8 cellular contexts compared by ENCODE assay signal in the genomic region with DNA sequence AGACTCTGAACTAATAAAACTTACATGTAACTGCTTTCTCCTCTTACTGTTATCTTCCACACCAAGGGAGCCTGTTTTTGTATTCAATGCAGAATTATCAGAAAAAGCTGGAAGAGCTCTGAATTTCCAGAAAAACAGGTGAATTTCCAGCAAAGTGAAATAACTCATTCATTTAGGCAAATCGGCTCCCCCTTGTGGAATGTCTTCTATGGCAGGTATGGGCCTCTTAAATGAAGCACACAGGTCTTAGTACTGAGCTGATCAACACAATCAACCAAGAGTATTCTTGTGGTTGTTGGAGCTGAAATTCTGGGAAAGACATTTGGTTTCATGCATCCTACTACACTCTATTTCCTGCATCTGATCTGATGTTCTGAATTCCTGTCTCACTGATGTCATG. TPM values are rescaled to one million over a fixed set of nuclear protein-coding genes. Genes with fewer than 3 reads are reported as not detected.
DNase-seq lines count a peak whose midpoint lies in the region; ATAC-seq and TF ChIP-seq lines count a peak whose summit lies in the region.

No MANE protein-coding gene starts in this region.

- CTCF ChIA-PET in BJ (lab: Yijun Ruan, JAX) (interaction anchor here (0.7 to 1.2 kb wide), 5 partner anchors 8 to 322 kb away, joined by 3 to 5 read pairs (median 3); no protein-coding TSS in a partner anchor), HEK293T (lab: Yijun Ruan, JAX) (interaction anchor here (0.6 to 3.2 kb wide), 11 partner anchors 8 to 241 kb away, joined by 3 to 13 read pairs (median 4); no protein-coding TSS in a partner anchor)

- peak; percentile 53 for TF ChIP-seq CTCF in BJ (IDR thresholded peaks at IDR 0.05; ENCODE audit: insufficient read depth, low read depth, low read length)

- ATAC-seq in HG03432 (IDR thresholded peaks at IDR 0.05; ENCODE audit: unreplicated experiment): no peak

- intact Hi-C loops in posterior vena cava (cut with DNase I): no loop called here

- POLR2A ChIA-PET in BJ (lab: Charles Lee) (no interaction called here), HEK293T (lab: Yijun Ruan, JAX) (interaction anchor here (3.3 kb wide), 1 partner anchor 31 kb away, joined by 12 read pairs; the partner anchor contains the start of gene PTPRG)

- DNase-seq in BJ (ENCODE audit: low read depth) (no peak), HEK293T (ENCODE audit: extremely low spot score) (peak; percentile 27), SK-N-DZ (ENCODE audit: low spot score) (peak; percentile 37), inferior parietal cortex (ENCODE audit: extremely low spot score) (peak; percentile 64), posterior vena cava (ENCODE audit: low spot score) (no peak), NCI-H1694 (lab: John Stamatoyannopoulos, UW) (no peak)
- DNase-seq in stimulated activated CD4-positive, alpha-beta T cell treated with anti-CD3 and anti-CD28 coated beads, Interleukin-15, amount 100 ng/mL, for 24 hours: no peak

- no peaks in the 10 kb centered on the region for H3K36me3 ChIP-seq in BJ (ENCODE audit: control insufficient read depth, insufficient read depth, low read length)

- peaks cover 3% of the 10 kb centered on the region; the same call in 1 of the 2 replicates for H3K27me3 ChIP-seq in BJ (ENCODE audit: control insufficient read depth, insufficient read depth, low read length)

- no peak overlapping the region for H3K4me3 ChIP-seq in BJ (ENCODE audit: low read depth, low read length)

TF ChIP-seq in HEK293T, 16 proteins besides CTCF, POLR2A, EP300 and RAD21:
- TF ChIP-seq, protein P1, sequence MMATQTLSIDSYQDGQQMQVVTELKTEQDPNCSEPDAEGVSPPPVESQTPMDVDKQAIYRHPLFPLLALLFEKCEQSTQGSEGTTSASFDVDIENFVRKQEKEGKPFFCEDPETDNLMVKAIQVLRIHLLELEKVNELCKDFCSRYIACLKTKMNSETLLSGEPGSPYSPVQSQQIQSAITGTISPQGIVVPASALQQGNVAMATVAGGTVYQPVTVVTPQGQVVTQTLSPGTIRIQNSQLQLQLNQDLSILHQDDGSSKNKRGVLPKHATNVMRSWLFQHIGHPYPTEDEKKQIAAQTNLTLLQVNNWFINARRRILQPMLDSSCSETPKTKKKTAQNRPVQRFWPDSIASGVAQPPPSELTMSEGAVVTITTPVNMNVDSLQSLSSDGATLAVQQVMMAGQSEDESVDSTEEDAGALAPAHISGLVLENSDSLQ (IDR thresholded peaks at IDR 0.05): no peak
- no peak for TF ChIP-seq FOXA1 (IDR thresholded peaks at IDR 0.05)
- TF ChIP-seq SP1 (IDR thresholded peaks at IDR 0.05): no peak
- no peak for TF ChIP-seq HDGF (IDR thresholded peaks at IDR 0.05; ENCODE audit: borderline replicate concordance)
- no peak for TF ChIP-seq FOXM1 (IDR thresholded peaks at IDR 0.05; ENCODE audit: borderline replicate concordance)
- no peak for TF ChIP-seq ELF4 (IDR thresholded peaks at IDR 0.05)
- no peak for TF ChIP-seq SUZ12 (IDR thresholded peaks at IDR 0.05)
- no peak for TF ChIP-seq ZNF384 (IDR thresholded peaks at IDR 0.05)
- TF ChIP-seq CTBP1 (IDR thresholded peaks at IDR 0.05; ENCODE audit: borderline replicate concordance): no peak
- no peak for TF ChIP-seq FOXK2 (IDR thresholded peaks at IDR 0.05)
- TF ChIP-seq NFRKB (IDR thresholded peaks at IDR 0.05): no peak
- no peak for TF ChIP-seq LEF1 (IDR thresholded peaks at IDR 0.05; ENCODE audit: borderline replicate concordance)
- TF ChIP-seq L3MBTL2 (conservative IDR thresholded peaks at IDR 0.05): no peak

RNA-seq across cellular contexts. Expression of gene PTPRG, which starts 31.0 kb away (rescaled TPM):
- polyA plus RNA-seq in BJ (2011; rRNA removed): 20.8 and 21.5 TPM in 2 replicates
- 39.3 and 41.5 TPM in 2 replicates for polyA minus RNA-seq in BJ (2011; rRNA and poly(A)+ RNA removed)
- polyA plus RNA-seq in SK-N-DZ (2014; cell fraction: cytosol; rRNA removed): 8.7 and 12.5 TPM in 2 replicates
- polyA plus RNA-seq in SK-N-DZ (2014; cell fraction: nucleus; rRNA removed): 6.6 and 7.0 TPM in 2 replicates
- total RNA-seq in posterior vena cava: 10 to 100 TPM; 80.4 to 98.0 TPM

Comparison
In these comparisons a context has a peak if more than half of its experiments do, and no peak if none do; other contexts are left out.
1. DNase-seq: peak in HEK293T (single experiment), SK-N-DZ (single experiment) and inferior parietal cortex (single experiment); none in BJ (single experiment), stimulated activated CD4-positive, alpha-beta T cell treated with anti-CD3 and anti-CD28 coated beads, Interleukin-15, amount 100 ng/mL, for 24 hours (single experiment), posterior vena cava (single experiment) and NCI-H1694 (single experiment).